ENCODE assay signal across 27 cellular contexts in the genomic region with DNA sequence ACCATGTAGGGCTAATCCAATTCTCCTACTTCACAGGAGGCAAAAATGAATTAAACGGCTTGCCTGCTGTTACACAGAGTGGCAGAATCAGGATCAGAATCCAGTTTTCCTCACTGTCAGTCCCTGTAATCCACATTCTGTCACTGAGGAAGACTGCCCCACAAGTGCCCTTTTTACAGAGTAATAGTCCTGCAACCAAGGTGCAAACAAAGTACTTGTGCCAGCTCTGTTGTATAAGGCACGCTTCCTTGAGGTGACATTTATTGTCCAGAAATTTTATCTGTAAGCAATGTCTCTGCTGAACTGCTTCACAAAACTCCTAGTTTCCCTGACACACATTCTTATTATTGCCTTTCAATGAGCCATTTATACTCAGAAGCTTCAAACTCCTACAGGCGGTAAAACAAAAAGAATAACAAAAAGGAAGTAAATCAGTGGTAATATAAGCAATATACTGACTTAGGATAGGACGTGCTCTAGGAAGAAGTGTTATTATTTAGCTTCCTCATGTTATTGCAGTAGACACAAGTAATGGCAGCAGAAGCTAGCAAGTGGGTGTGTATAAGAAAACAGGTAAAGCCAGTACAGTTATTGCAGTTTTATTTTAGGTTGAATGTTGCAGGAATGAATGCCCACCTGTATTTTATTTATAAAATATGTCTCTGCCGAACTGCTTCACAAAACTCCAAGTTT.
"Had no signal": no experiment of that assay in that cellular context is flagged by ENCODE, and none has a peak within 500 bp of the region (broad histone marks: within the 10 kb centered on the region; RNA-seq: fewer than 3 reads in every experiment).

No MANE protein-coding gene starts in this region.

- H3K9me3 ChIP-seq: left lung, lower lobe of right lung, pancreas, prostate gland, suprapubic skin, thoracic aorta, tibial artery, upper lobe of left lung, vagina had no signal

- H3K4me1 Mint-ChIP-seq: natural killer cell; stimulated activated effector memory CD8-positive, alpha-beta T cell treated with anti-CD3 and anti-CD28 coated beads, Interleukin-12 subunit alpha, Interleukin-12 subunit beta, amount 100 ng/mL, for 72 hours had no signal

- DNase-seq: hippocampal formation; kidney glomerular epithelial cell; left cardiac atrium; left lung; lower lobe of right lung; mammary epithelial cell; mesenchymal stem cell; naive B cell; natural killer cell; pancreas; posterior cingulate gyrus; right cardiac atrium; stimulated activated CD4-positive, alpha-beta T cell treated with anti-CD3 and anti-CD28 coated beads, Interleukin-12 subunit alpha, Interleukin-12 subunit beta, amount 100 ng/mL, for 4 hours; stimulated activated CD4-positive, alpha-beta T cell treated with anti-CD3 and anti-CD28 coated beads, Interleukin-15, amount 100 ng/mL, for 24 hours; stimulated activated CD4-positive, alpha-beta T cell treated with anti-CD3 and anti-CD28 coated beads, Interleukin-2, amount 100 ng/mL, for 24 hours; stimulated activated CD4-positive, alpha-beta T cell treated with anti-CD3 and anti-CD28 coated beads, Interleukin-4, amount 100 ng/mL, for 24 hours; stimulated activated naive CD4-positive, alpha-beta T cell; tibial artery; upper lobe of left lung had no signal

- H3K4me1 ChIP-seq: left lung, lower lobe of right lung, pancreas, prostate gland, suprapubic skin had no signal

- ATAC-seq: left cardiac atrium; left lung; lower lobe of right lung; natural killer cell; pancreas; right cardiac atrium; sciatic nerve; stimulated activated effector memory CD8-positive, alpha-beta T cell treated with anti-CD3 and anti-CD28 coated beads, Interleukin-12 subunit alpha, Interleukin-12 subunit beta, amount 100 ng/mL, for 72 hours had no signal

- H3K36me3 ChIP-seq: left lung, lower lobe of right lung, pancreas, prostate gland, suprapubic skin, thoracic aorta, tibial artery, upper lobe of left lung, vagina had no signal

- H3K27ac Mint-ChIP-seq: naive B cell; natural killer cell; stimulated activated effector memory CD8-positive, alpha-beta T cell treated with anti-CD3 and anti-CD28 coated beads, Interleukin-12 subunit alpha, Interleukin-12 subunit beta, amount 100 ng/mL, for 72 hours; stimulated activated naive CD8-positive, alpha-beta T cell treated with anti-CD3 and anti-CD28 coated beads, Interleukin-15, Interleukin-2, amounts not matched to agents 100 ng/mL and 50 ng/mL, for 24 hours had no signal

- H3K27me3 Mint-ChIP-seq: naive B cell; stimulated activated naive CD8-positive, alpha-beta T cell treated with anti-CD3 and anti-CD28 coated beads, Interleukin-15, Interleukin-2, amounts not matched to agents 100 ng/mL and 50 ng/mL, for 24 hours had no signal

- H3K27me3 ChIP-seq: left lung, pancreas, suprapubic skin, tibial artery, upper lobe of left lung, vagina had no signal

- H3K4me3 ChIP-seq: left lung, lower lobe of right lung, pancreas, prostate gland, skin epidermis, suprapubic skin, thoracic aorta, tibial artery, upper lobe of left lung, vagina had no signal

- H3K4me3 Mint-ChIP-seq: naive B cell; natural killer cell; stimulated activated effector memory CD8-positive, alpha-beta T cell treated with anti-CD3 and anti-CD28 coated beads, Interleukin-12 subunit alpha, Interleukin-12 subunit beta, amount 100 ng/mL, for 72 hours; stimulated activated naive CD8-positive, alpha-beta T cell treated with anti-CD3 and anti-CD28 coated beads, Interleukin-15, Interleukin-2, amounts not matched to agents 100 ng/mL and 50 ng/mL, for 24 hours had no signal

- H3K27ac ChIP-seq: left lung, lower lobe of right lung, pancreas, prostate gland, skin epidermis, suprapubic skin, thoracic aorta, tibial artery, upper lobe of left lung, vagina had no signal

- H3K9me3 Mint-ChIP-seq: naive B cell; natural killer cell; stimulated activated effector memory CD8-positive, alpha-beta T cell treated with anti-CD3 and anti-CD28 coated beads, Interleukin-12 subunit alpha, Interleukin-12 subunit beta, amount 100 ng/mL, for 72 hours; stimulated activated naive CD8-positive, alpha-beta T cell treated with anti-CD3 and anti-CD28 coated beads, Interleukin-15, Interleukin-2, amounts not matched to agents 100 ng/mL and 50 ng/mL, for 24 hours had no signal

- H3K36me3 Mint-ChIP-seq: naive B cell; natural killer cell; stimulated activated effector memory CD8-positive, alpha-beta T cell treated with anti-CD3 and anti-CD28 coated beads, Interleukin-12 subunit alpha, Interleukin-12 subunit beta, amount 100 ng/mL, for 72 hours had no signal
